8 cellular contexts compared by ENCODE assay signal in the genomic region with DNA sequence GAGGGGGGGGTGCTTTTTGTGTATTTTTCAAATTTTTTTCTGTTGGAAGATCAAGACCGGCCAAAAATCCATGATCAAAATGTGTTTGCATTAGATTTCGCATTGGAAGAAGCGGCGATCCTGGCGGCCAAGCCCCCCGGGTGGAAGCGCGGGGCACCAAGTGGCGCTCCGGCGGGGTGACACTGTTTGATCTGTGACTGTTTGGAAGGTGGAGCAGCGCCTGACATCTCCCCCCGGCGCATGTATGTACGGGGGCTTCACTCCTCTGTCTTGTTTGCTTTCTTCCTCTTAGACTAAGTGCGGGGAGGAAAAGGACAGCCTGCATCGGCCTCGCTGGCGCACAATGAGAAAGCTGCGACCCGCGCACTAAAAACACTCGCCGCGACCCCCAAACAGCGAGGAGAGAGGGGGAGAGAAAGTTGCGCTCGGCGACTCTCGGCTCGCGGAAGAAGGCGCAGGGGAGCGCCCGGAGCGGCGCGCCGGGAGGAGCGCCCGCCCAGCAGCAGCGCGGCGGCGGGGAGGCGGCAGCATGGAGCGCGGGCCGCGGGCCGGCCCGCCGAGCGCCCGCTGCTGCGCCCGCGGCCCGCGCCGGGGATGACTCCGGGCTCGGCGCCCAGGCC. TPM values are rescaled to one million over a fixed set of nuclear protein-coding genes. Genes with fewer than 3 reads are reported as not detected.
DNase-seq lines count a peak whose midpoint lies in the region; ATAC-seq and TF ChIP-seq lines count a peak whose summit lies in the region.

No MANE protein-coding gene starts in this region.

- H3K27me3 ChIP-seq in left ventricle myocardium inferior (ENCODE audit: low read depth) (no peaks in the 10 kb centered on the region), OCI-LY3 (ENCODE audit: low read depth, low read length) (no peaks in the 10 kb centered on the region), left lung (peaks cover 0 to 2% of the 10 kb centered on the region in 2 donors), thymus (ENCODE audit: control insufficient read depth, insufficient read depth) (peaks cover 9% of the 10 kb centered on the region)

- peak overlapping the region; percentile 22; the same call in 1 of the 2 replicates for H2AFZ ChIP-seq in OCI-LY3 (ENCODE audit: low read depth, low read length)

- ATAC-seq in Right ventricle myocardium superior (ENCODE audit: poor library complexity) (no peak), left lung (no peak), HG02763 (IDR thresholded peaks at IDR 0.05; ENCODE audit: unreplicated experiment) (no peak)

- H3K9me3 ChIP-seq in left ventricle myocardium inferior (replicated peaks) (no peaks in the 10 kb centered on the region), OCI-LY3 (ENCODE audit: insufficient read depth, low read length) (no peaks in the 10 kb centered on the region), left lung (no peaks in the 10 kb centered on the region), thymus (ENCODE audit: control insufficient read depth) (no peaks in the 10 kb centered on the region)

- peak overlapping the region; percentile 85 for H3K4me3 ChIP-seq in left ventricle myocardium inferior
- peak overlapping the region; percentile 79 for H3K4me3 ChIP-seq in OCI-LY3 (ENCODE audit: low read length)
- peak overlapping the region; percentile 90 for H3K4me3 ChIP-seq in astrocyte of the spinal cord (ENCODE audit: low read depth, low read length)
- peak overlapping the region; percentile 76 to 93 for H3K4me3 ChIP-seq in left lung
- peak overlapping the region; percentile 94 for H3K4me3 ChIP-seq in thymus (ENCODE audit: low read length)

- no peak for TF ChIP-seq CTCF in left ventricle myocardium inferior (IDR thresholded peaks at IDR 0.05; ENCODE audit: borderline replicate concordance)
- no peak for TF ChIP-seq CTCF in OCI-LY3 (IDR thresholded peaks at IDR 0.05; ENCODE audit: low read depth, low read length)
- no peak for TF ChIP-seq CTCF in astrocyte of the spinal cord (IDR thresholded peaks at IDR 0.05; ENCODE audit: low read depth, low read length)
- no peak for TF ChIP-seq CTCF in left lung (IDR thresholded peaks at IDR 0.05)

- peak overlapping the region; percentile 85 for H3K4me2 ChIP-seq in OCI-LY3 (ENCODE audit: low read length)

- H3K36me3 ChIP-seq in left ventricle myocardium inferior: no peaks in the 10 kb centered on the region
- peaks cover 35% of the 10 kb centered on the region for H3K36me3 ChIP-seq in OCI-LY3 (replicated peaks; ENCODE audit: low read depth, low read length)
- no peaks in the 10 kb centered on the region for H3K36me3 ChIP-seq in left lung
- no peaks in the 10 kb centered on the region for H3K36me3 ChIP-seq in thymus (ENCODE audit: control insufficient read depth, insufficient read depth)

- under 1% methylated on average over 64 of the region's 64 CpGs for WGBS in thymus

- peak overlapping the region; percentile 89 for H3K9ac ChIP-seq in OCI-LY3 (ENCODE audit: low read length)

- no peak for DNase-seq in left ventricle myocardium inferior
- no peak for DNase-seq in Right ventricle myocardium superior
- peak; percentile 41 for DNase-seq in astrocyte of the spinal cord (ENCODE audit: low read depth, low spot score)
- DNase-seq in left lung: peak in 1 of 2 donors; percentile 83
- DNase-seq in SW480 (ENCODE audit: low spot score): no peak

- intact Hi-C loops in left ventricle myocardium inferior (cut with micrococcal nuclease) (no loop called here), Right ventricle myocardium superior (cut with DNase I) (no loop called here), left lung (cut with DNase I) (no loop called here)

- H3K4me1 ChIP-seq in left ventricle myocardium inferior (peaks cover 86% of the 10 kb centered on the region), OCI-LY3 (ENCODE audit: low read length) (peaks cover 51% of the 10 kb centered on the region), left lung (peaks cover 9 to 63% of the 10 kb centered on the region in 2 donors), thymus (ENCODE audit: control insufficient read depth, insufficient read depth, low read length) (peaks cover 16% of the 10 kb centered on the region)

- in situ Hi-C loops in astrocyte of the spinal cord (cut with HindIII; ENCODE audit: low sequenced_read_pairs): no loop called here

- H3K79me2 ChIP-seq in OCI-LY3 (ENCODE audit: low read length): peaks cover 91% of the 10 kb centered on the region

- H4K20me1 ChIP-seq in OCI-LY3 (ENCODE audit: insufficient read depth, low read length): peaks cover 56% of the 10 kb centered on the region

- H3K27ac ChIP-seq in left ventricle myocardium inferior (replicated peaks): peak overlapping the region; percentile 99
- H3K27ac ChIP-seq in OCI-LY3 (ENCODE audit: low read length): peak overlapping the region; percentile 82
- H3K27ac ChIP-seq in left lung: peak overlapping the region; percentile 95 to 98
- H3K27ac ChIP-seq in thymus (ENCODE audit: low read depth): peak overlapping the region; percentile 55

RNA-seq across cellular contexts. Expression of a gene that starts 0.5 kb away (rescaled TPM):
- total RNA-seq in left ventricle myocardium inferior (24.6 TPM), Right ventricle myocardium superior (24.0 TPM), left lung (10 to 100 TPM; 13.3 to 20.2 TPM)
- 10.2 TPM for polyA plus RNA-seq in thymus

RNA-seq across cellular contexts. Expression of a gene that starts 2.2 kb away (rescaled TPM):
- total RNA-seq in left ventricle myocardium inferior (77.3 TPM), Right ventricle myocardium superior (81.5 TPM), left lung (10 to 100 TPM; 25.7 to 30.4 TPM)
- polyA plus RNA-seq in thymus: 18.2 TPM
